In the genomic region with DNA sequence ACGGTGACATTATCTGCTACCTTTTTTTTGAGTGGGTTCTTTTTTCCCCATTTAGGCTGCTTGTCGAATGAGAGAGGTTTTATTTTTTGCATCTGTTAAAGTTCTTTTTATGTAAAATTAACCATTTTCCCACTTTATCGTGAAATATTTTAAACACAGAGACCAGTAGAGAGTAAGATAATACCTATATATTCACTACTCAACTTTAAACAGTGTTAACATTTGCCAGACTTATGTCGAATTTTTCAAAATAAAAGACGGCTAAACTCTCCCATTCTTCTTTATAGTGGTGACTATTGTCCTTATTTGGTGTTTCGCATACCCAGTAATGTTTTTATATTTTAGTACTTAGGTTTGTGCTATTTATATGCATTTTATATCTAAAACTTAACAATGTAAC, we compare ENCODE assay signal across 8 cellular contexts. TPM values are rescaled to one million over a fixed set of nuclear protein-coding genes. Genes with fewer than 3 reads are reported as not detected.
DNase-seq lines count a peak whose midpoint lies in the region; ATAC-seq, FAIRE-seq and TF ChIP-seq lines count a peak whose summit lies in the region.

No MANE protein-coding gene starts in this region.

- H3K27me3 ChIP-seq in HUES48 (ENCODE audit: control insufficient read depth, insufficient read depth, low read length) (no peaks in the 10 kb centered on the region), breast epithelium (no peaks in the 10 kb centered on the region), mucosa of stomach (ENCODE audit: control insufficient read depth, insufficient read depth, low read length) (no peaks in the 10 kb centered on the region)

- intact Hi-C loops in breast epithelium (cut with DNase I; ENCODE audit: low total_unique reads), result no loop called here

- H3K27ac ChIP-seq in A549 (peak overlapping the region; percentile 94 to 97), HUES48 (ENCODE audit: low read depth, low read length) (peak overlapping the region; percentile 97), breast epithelium (peak overlapping the region; percentile 95 to 97)

- no peak for ATAC-seq in A549
- ATAC-seq in HG03280 (IDR thresholded peaks at IDR 0.05; ENCODE audit: unreplicated experiment), result no peak

- peak overlapping the region; percentile 74 for H3K4me2 ChIP-seq in A549

- H3K36me3 ChIP-seq in HUES48 (ENCODE audit: control insufficient read depth, insufficient read depth, low read length) (no peaks in the 10 kb centered on the region; the same call in 1 of the 2 replicates), breast epithelium (no peaks in the 10 kb centered on the region), mucosa of stomach (ENCODE audit: control insufficient read depth, insufficient read depth, low read length) (no peaks in the 10 kb centered on the region)

- TF ChIP-seq POLR2A in A549 (IDR thresholded peaks at IDR 0.05; ENCODE audit: low read length), result no peak
- TF ChIP-seq POLR2A in breast epithelium (IDR thresholded peaks at IDR 0.05), result no peak

- no peak for TF ChIP-seq RAD21 in A549 (conservative IDR thresholded peaks at IDR 0.05 in 1 of 2, IDR thresholded peaks at IDR 0.05 in 1 of 2)

- H3K9ac ChIP-seq in HUES48 (ENCODE audit: low read depth, low read length), result peak overlapping the region; percentile 95; the same call in 1 of the 2 replicates
- H3K9ac ChIP-seq in mucosa of stomach (ENCODE audit: low read length), result peak overlapping the region; percentile 90

- H3K4me1 ChIP-seq in A549, result peaks cover 24% of the 10 kb centered on the region
- peaks cover 13% of the 10 kb centered on the region for H3K4me1 ChIP-seq in HUES48 (ENCODE audit: control insufficient read depth, insufficient read depth, low read length)
- peaks cover 0 to 8% of the 10 kb centered on the region in 2 donors for H3K4me1 ChIP-seq in breast epithelium
- peaks cover 8% of the 10 kb centered on the region for H3K4me1 ChIP-seq in mucosa of stomach (ENCODE audit: control insufficient read depth, insufficient read depth, low read length)

- 19% methylated on average over 6 of the region's 6 CpGs for WGBS in A549 (ENCODE audit: missing lambda C conversion rate)

- no peak for TF ChIP-seq EP300 in A549 (IDR thresholded peaks at IDR 0.05)

- POLR2A ChIA-PET in A549 (lab: Yijun Ruan, JAX) (no interaction called here), GM10248 (lab: Yijun Ruan, JAX) (no interaction called here)

- H3K9me3 ChIP-seq in A549 (peaks cover 11% of the 10 kb centered on the region), HUES48 (ENCODE audit: control insufficient read depth, insufficient read depth, low read length) (no peaks in the 10 kb centered on the region), breast epithelium (peaks cover 0 to 5% of the 10 kb centered on the region in 2 donors), mucosa of stomach (ENCODE audit: control insufficient read depth, low read length) (no peaks in the 10 kb centered on the region)

- FAIRE-seq in A549 (lab: Jason Lieb, UNC), result no peak

- CTCF ChIA-PET in A549 (lab: Yijun Ruan, JAX) (no interaction called here), GM10248 (lab: Yijun Ruan, JAX) (no interaction called here)

- TF ChIP-seq CTCF in A549 (IDR thresholded peaks at IDR 0.05) (no peak), breast epithelium (IDR thresholded peaks at IDR 0.05) (no peak), GM10248 (IDR thresholded peaks at IDR 0.05; ENCODE audit: control extremely low read depth, extremely low read depth, low read depth, missing control alignments) (no peak)

- no peak for DNase-seq in A549 (ENCODE audit: low read depth in 1 of 2, low spot score in 1 of 2)
- DNase-seq in breast epithelium (ENCODE audit: low spot score in 2 of 2), result no peak
- no peak for DNase-seq in GM10248 (ENCODE audit: extremely low spot score)
- no peak for DNase-seq in HK-2 (ENCODE audit: unreplicated experiment)
- no peak for DNase-seq in AG08396 (ENCODE audit: low spot score)

- H3K4me3 ChIP-seq in A549, result peak overlapping the region; percentile 86
- H3K4me3 ChIP-seq in HUES48 (ENCODE audit: low read depth, low read length), result peak overlapping the region; percentile 94
- peak overlapping the region; percentile 89 to 95 (median 91) for H3K4me3 ChIP-seq in breast epithelium
- no peak overlapping the region for H3K4me3 ChIP-seq in mucosa of stomach (ENCODE audit: low read length)

TF ChIP-seq in A549, 52 proteins besides CTCF, POLR2A, EP300 and RAD21:
- TF ChIP-seq GATA3 (IDR thresholded peaks at IDR 0.05; ENCODE audit: borderline replicate concordance) (no peak), KDM1A (IDR thresholded peaks at IDR 0.05; ENCODE audit: low read depth) (no peak), FOSB (CRISPR knock-in tag; IDR thresholded peaks at IDR 0.05) (no peak), EHF (CRISPR knock-in tag; IDR thresholded peaks at IDR 0.05) (no peak), TFCP2L1 (CRISPR knock-in tag; IDR thresholded peaks at IDR 0.05) (no peak)
- TF ChIP-seq, protein P1, sequence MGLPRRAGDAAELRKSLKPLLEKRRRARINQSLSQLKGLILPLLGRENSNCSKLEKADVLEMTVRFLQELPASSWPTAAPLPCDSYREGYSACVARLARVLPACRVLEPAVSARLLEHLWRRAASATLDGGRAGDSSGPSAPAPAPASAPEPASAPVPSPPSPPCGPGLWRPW (IDR thresholded peaks at IDR 0.05), result no peak
- TF ChIP-seq, protein P2, sequence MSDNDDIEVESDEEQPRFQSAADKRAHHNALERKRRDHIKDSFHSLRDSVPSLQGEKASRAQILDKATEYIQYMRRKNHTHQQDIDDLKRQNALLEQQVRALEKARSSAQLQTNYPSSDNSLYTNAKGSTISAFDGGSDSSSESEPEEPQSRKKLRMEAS (IDR thresholded peaks at IDR 0.05), result no peak

RNA-seq across cellular contexts. Expression of a gene that starts 0.7 kb away (rescaled TPM):
- polyA plus RNA-seq in A549 (2011; rRNA removed), result 8.3 and 9.3 TPM in 2 replicates
- 1.5 and 1.7 TPM in 2 replicates for polyA plus RNA-seq in A549 (2012; cell fraction: cytosol; rRNA removed)
- polyA plus RNA-seq in A549 (2012; cell fraction: nucleus; rRNA removed), result 0.50 and 1.3 TPM in 2 replicates
- 2.7 to 3.6 TPM (median 3.3 TPM) in 3 replicates for polyA plus RNA-seq in A549 (2017; fragmentation: RNase III; extraction: RNeasy Plus Mini Kit Qiagen cat#74134 plus additional on column Dnase treatment)
- 3.2 and 4.5 TPM in 2 replicates for polyA minus RNA-seq in A549 (2011; rRNA and poly(A)+ RNA removed)
- total RNA-seq in breast epithelium, result 10 to 100 TPM in 1 of 3 donors, 1 to 10 TPM in 2; 8.2 to 16.2 (median 9.3) TPM

RNA-seq across cellular contexts. Expression of a gene that starts 1.3 kb away (rescaled TPM):
- polyA plus RNA-seq in A549 (2011; rRNA removed) (41.7 and 42.5 TPM in 2 replicates), A549 (2017; fragmentation: RNase III; extraction: RNeasy Plus Mini Kit Qiagen cat#74134 plus additional on column Dnase treatment) (13.8 to 18.5 TPM (median 17.4 TPM) in 3 replicates)
- 11.5 and 12.3 TPM in 2 replicates for polyA plus RNA-seq in A549 (2012; cell fraction: cytosol; rRNA removed)
- 5.8 and 5.9 TPM in 2 replicates for polyA plus RNA-seq in A549 (2012; cell fraction: nucleus; rRNA removed)
- 29.0 and 41.0 TPM in 2 replicates for polyA minus RNA-seq in A549 (2011; rRNA and poly(A)+ RNA removed)
- total RNA-seq in breast epithelium, result 10 to 100 TPM; 25.1 to 58.2 (median 31.5) TPM

RNA-seq across cellular contexts. Expression of a gene that starts 46.9 kb away (rescaled TPM):
- polyA plus RNA-seq in A549 (2011; rRNA removed), result 25.9 and 31.6 TPM in 2 replicates
- polyA plus RNA-seq in A549 (2012; cell fraction: cytosol; rRNA removed), result 7.5 and 7.7 TPM in 2 replicates
- 5.0 and 6.9 TPM in 2 replicates for polyA plus RNA-seq in A549 (2012; cell fraction: nucleus; rRNA removed)
- polyA plus RNA-seq in A549 (2017; fragmentation: RNase III; extraction: RNeasy Plus Mini Kit Qiagen cat#74134 plus additional on column Dnase treatment), result 13.9 to 17.1 TPM (median 16.9 TPM) in 3 replicates
- 13.1 and 18.1 TPM in 2 replicates for polyA minus RNA-seq in A549 (2011; rRNA and poly(A)+ RNA removed)
- total RNA-seq in breast epithelium, result 10 to 100 TPM in 1 of 3 donors, 1 to 10 TPM in 2; 7.0 to 16.8 (median 9.2) TPM
